ENCODE assay signal across 18 cellular contexts in genomic region chrX:103550415-103551051, GRCh38. TPM values are rescaled to one million over a fixed set of nuclear protein-coding genes. Genes with fewer than 3 reads are reported as not detected.
DNase-seq lines count a peak whose midpoint lies in the region; ATAC-seq, FAIRE-seq and TF ChIP-seq lines count a peak whose summit lies in the region.
"Had no signal": no experiment of that assay in that cellular context is flagged by ENCODE, and none has a peak within 500 bp of the region (broad histone marks: within the 10 kb centered on the region; RNA-seq: fewer than 3 reads in every experiment).

No MANE protein-coding gene starts in this region.

- in situ Hi-C loops in GM23248 (cut with MboI) = loop anchor here (25.0 kb wide), 1 partner anchor 262 kb away; no protein-coding TSS in a partner anchor

- ATAC-seq in HG02973 (IDR thresholded peaks at IDR 0.05; ENCODE audit: unreplicated experiment) (no peak), GM18868 (IDR thresholded peaks at IDR 0.05; ENCODE audit: unreplicated experiment) (no peak)
- ATAC-seq: GM23338, HCT116, K562 had no signal

- H2AFZ ChIP-seq in GM23248 = 0 out of 2 replicates have a peak overlapping the region, but pooled peaks have one; percentile 53
- H2AFZ ChIP-seq: GM23338 had no signal

- peak; percentile 83 for FAIRE-seq in islet of Langerhans (lab: Jason Lieb, UNC)
- no peak for FAIRE-seq in small intestine (lab: Jason Lieb, UNC)
- FAIRE-seq: K562 had no signal

- peak overlapping the region; percentile 61 for H3K9ac ChIP-seq in GM23248
- H3K9ac ChIP-seq in adipocyte (ENCODE audit: low read length) = peak overlapping the region; percentile 18

- no peaks in the 10 kb centered on the region for H3K9me2 ChIP-seq in GM23248 (ENCODE audit: insufficient read depth)

- no peak for TF ChIP-seq CTCF in adrenal gland (IDR thresholded peaks at IDR 0.05)

- TF ChIP-seq POLR2A in adrenal gland (IDR thresholded peaks at IDR 0.05) = no peak

- no peaks in the 10 kb centered on the region for H3K36me3 ChIP-seq in GM23248 (ENCODE audit: low read depth)
- no peaks in the 10 kb centered on the region for H3K36me3 ChIP-seq in adipocyte (ENCODE audit: control insufficient read depth, insufficient read depth, low read length, severe bottlenecking)
- no peaks in the 10 kb centered on the region for H3K36me3 ChIP-seq in small intestine (ENCODE audit: control insufficient read depth in 2 of 2, insufficient read depth in 2 of 2, low read length in 2 of 2)
- no peaks in the 10 kb centered on the region for H3K36me3 ChIP-seq in adrenal gland (replicated peaks in 1 of 2)
- H3K36me3 ChIP-seq: SJCRH30 had no signal

- peak overlapping the region; percentile 69 for H3K27ac ChIP-seq in GM23248
- H3K27ac ChIP-seq in small intestine (ENCODE audit: low read depth in 1 of 2, low read length in 1 of 2) = no peak overlapping the region
- H3K27ac ChIP-seq in adrenal gland = no peak overlapping the region
- H3K27ac ChIP-seq: RWPE1, SJCRH30 had no signal

- no peak overlapping the region for H3K4me3 ChIP-seq in GM23248
- peak overlapping the region; percentile 1 for H3K4me3 ChIP-seq in adipocyte (ENCODE audit: low read length)
- no peak overlapping the region for H3K4me3 ChIP-seq in small intestine (ENCODE audit: low read depth in 1 of 2, low read length in 2 of 2)
- no peak overlapping the region for H3K4me3 ChIP-seq in adrenal gland
- H3K4me3 ChIP-seq: GM23338, K562, SJCRH30 had no signal

- WGBS in GM23248 (ENCODE audit: low coverage in 1 of 2, low lambda C conversion rate in 2 of 2, missing lambda C conversion rate in 2 of 2), 2 experiments = 42 to 51% methylated on average over 3 of the region's 3 CpGs
- 20 to 56% (median 31%) methylated on average over 3 of the region's 3 CpGs for WGBS in small intestine, 3 donors
- WGBS in adrenal gland, 4 donors = 48 to 69% (median 62%) methylated on average over 3 of the region's 3 CpGs

- H4K20me1 ChIP-seq in GM23248 (ENCODE audit: insufficient read depth) = no peaks in the 10 kb centered on the region

- H3K79me2 ChIP-seq in GM23248 (ENCODE audit: insufficient read depth) = no peaks in the 10 kb centered on the region

- intact Hi-C loops in adrenal gland (cut with DNase I) = no loop called here

- peaks cover 7% of the 10 kb centered on the region; the same call in 1 of the 2 replicates for H3F3A ChIP-seq in GM23248 (ENCODE audit: insufficient read depth)

- H3K27me3 ChIP-seq in GM23248 (replicated peaks; ENCODE audit: insufficient read depth) (no peaks in the 10 kb centered on the region), adipocyte (replicated peaks; ENCODE audit: control insufficient read depth, insufficient read depth, low read length) (peaks cover 10% of the 10 kb centered on the region), small intestine (ENCODE audit: control insufficient read depth in 2 of 2, insufficient read depth in 2 of 2, low read length in 2 of 2) (no peaks in the 10 kb centered on the region), adrenal gland (peaks cover 6% of the 10 kb centered on the region)
- H3K27me3 ChIP-seq: SJCRH30 had no signal

- H3K9me3 ChIP-seq in GM23248 (ENCODE audit: low read depth) (no peaks in the 10 kb centered on the region), adipocyte (ENCODE audit: control insufficient read depth, low read length) (peaks cover 15% of the 10 kb centered on the region), small intestine (ENCODE audit: control insufficient read depth, low read depth) (no peaks in the 10 kb centered on the region), adrenal gland (replicated peaks in 1 of 3) (no peaks in the 10 kb centered on the region)
- H3K9me3 ChIP-seq: SJCRH30 had no signal

- peaks cover 8% of the 10 kb centered on the region; the same call in 1 of the 2 replicates for H3K4me1 ChIP-seq in GM23248 (ENCODE audit: insufficient read depth)
- peaks cover 30% of the 10 kb centered on the region for H3K4me1 ChIP-seq in adipocyte (ENCODE audit: control insufficient read depth, insufficient read depth, low read length)
- no peaks in the 10 kb centered on the region for H3K4me1 ChIP-seq in small intestine (ENCODE audit: control insufficient read depth in 2 of 2, insufficient read depth in 1 of 2, low read depth in 1 of 2, low read length in 1 of 2)
- H3K4me1 ChIP-seq in adrenal gland (replicated peaks in 1 of 2) = no peaks in the 10 kb centered on the region
- H3K4me1 ChIP-seq: SJCRH30 had no signal

- peak overlapping the region; percentile 48 for H3K4me2 ChIP-seq in GM23248 (ENCODE audit: unreplicated experiment)
- H3K4me2 ChIP-seq: GM23338 had no signal

- DNase-seq in GM23248 (peak; percentile 54), adipocyte (ENCODE audit: low read depth) (no peak), small intestine (peak; percentile 7), adrenal gland (no peak)
- DNase-seq: CD4-positive, alpha-beta T cell; NCI-H1417 treated with DMSO at 0.1 percent for 48 hours; NCI-H1930; NCI-H446 treated with DMSO at 0.1 percent for 48 hours; NCI-H748 treated with DMSO at 0.1 percent for 48 hours; OCI-M1; SJCRH30 had no signal

RNA-seq across cellular contexts. Expression of gene RAB40A, which starts 31.2 kb away (rescaled TPM):
- total RNA-seq in GM23248 (2014; rRNA removed; shearing (Covaris generic)) = not detected in 2 replicates
- polyA plus RNA-seq in GM23248 (2016; fragmentation: Nextera tagmentation; extraction: Ambion mirVana) = 0.16 and 0.34 TPM in 2 replicates
- polyA plus RNA-seq in small intestine = under 1 TPM in 1 of 3 donors, not detected in 2; 0.25 TPM
- total RNA-seq in adrenal gland = 1 to 10 TPM in 5 of 8 donors, under 1 TPM in 3; 0.65 to 3.4 (median 1.2) TPM
- 1 to 10 TPM; 1.1 to 1.5 (median 1.1) TPM for polyA plus RNA-seq in adrenal gland
- total RNA-seq: GM23338 had no signal

RNA-seq across cellular contexts. Expression of gene TCEAL4, which starts 34.8 kb away (rescaled TPM):
- total RNA-seq in GM23248 (2014; rRNA removed; shearing (Covaris generic)) = 41.1 and 44.5 TPM in 2 replicates
- polyA plus RNA-seq in GM23248 (2016; fragmentation: Nextera tagmentation; extraction: Ambion mirVana) (108 and 112 TPM in 2 replicates), small intestine (10 to 100 TPM; 13.0 to 86.8 (median 40.3) TPM), adrenal gland (100 to 1,000 TPM; 260 to 620 (median 476) TPM)
- 100 to 1,000 TPM in 7 of 8 donors, 10 to 100 TPM in 1; 64.9 to 158 (median 135) TPM for total RNA-seq in adrenal gland

RNA-seq across cellular contexts. Expression of gene TCEAL3, which starts 57.2 kb away (rescaled TPM):
- total RNA-seq in GM23248 (2014; rRNA removed; shearing (Covaris generic)) = 16.3 and 33.4 TPM in 2 replicates
- polyA plus RNA-seq in GM23248 (2016; fragmentation: Nextera tagmentation; extraction: Ambion mirVana) = 53.1 and 58.1 TPM in 2 replicates
- polyA plus RNA-seq in small intestine = 10 to 100 TPM in 2 of 3 donors, 1 to 10 TPM in 1; 2.2 to 18.6 (median 12.7) TPM
- total RNA-seq in adrenal gland = 10 to 100 TPM; 23.5 to 66.7 (median 45.9) TPM
- polyA plus RNA-seq in adrenal gland = 100 to 1,000 TPM in 1 of 3 donors, 10 to 100 TPM in 2; 56.1 to 118 (median 87.1) TPM
- total RNA-seq: K562 had no signal
- polyA plus RNA-seq: K562 had no signal

Comparison
In these comparisons a context has a peak if more than half of its experiments do, and no peak if none do; other contexts are left out.
1. DNase-seq: peak in GM23248 (single experiment) and small intestine (single experiment); none in adipocyte (single experiment) and adrenal gland (0 of 7).